15 cellular contexts compared by ENCODE assay signal in the genomic region with DNA sequence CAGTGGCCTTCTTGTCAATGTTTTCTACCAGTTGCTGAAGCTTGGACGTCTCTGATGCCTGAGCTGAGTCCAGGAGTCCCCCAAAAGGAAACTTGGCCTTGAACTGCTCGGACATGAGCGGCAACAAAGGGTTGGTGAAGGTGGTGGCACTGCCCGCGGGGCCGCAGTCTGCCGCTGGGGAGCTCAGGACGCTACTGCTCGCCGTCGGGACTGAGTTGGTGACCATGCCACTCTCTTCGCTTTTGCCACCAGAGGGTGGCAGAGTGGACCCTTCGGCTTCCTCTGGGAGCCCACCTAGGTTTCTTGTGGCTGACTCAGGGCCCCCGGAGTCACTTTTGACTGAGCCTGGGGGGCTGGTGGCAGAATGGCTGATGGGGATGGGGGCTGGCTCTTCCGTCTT. TPM values are rescaled to one million over a fixed set of nuclear protein-coding genes. Genes with fewer than 3 reads are reported as not detected.
"Had no signal": no experiment of that assay in that cellular context is flagged by ENCODE, and none has a peak within 500 bp of the region (broad histone marks: within the 10 kb centered on the region; RNA-seq: fewer than 3 reads in every experiment).

No MANE protein-coding gene starts in this region.

- ATAC-seq: effector memory CD8-positive, alpha-beta T cell; heart left ventricle; naive thymus-derived CD8-positive, alpha-beta T cell had no signal

- H3K36me3 ChIP-seq: heart left ventricle, ovary, right atrium auricular region had no signal

- DNase-seq: effector memory CD8-positive, alpha-beta T cell; heart left ventricle; hippocampal formation; kidney glomerular epithelial cell; mammary epithelial cell; naive thymus-derived CD8-positive, alpha-beta T cell; nucleus accumbens; ovary; small intestine; stimulated activated CD4-positive, alpha-beta T cell treated with anti-CD3 and anti-CD28 coated beads, Interleukin-12 subunit alpha, Interleukin-12 subunit beta, amount 100 ng/mL, for 4 hours; stimulated activated naive CD4-positive, alpha-beta T cell treated with Interleukin-2 at 50 U/mL for 16 hours had no signal

- H3K9me3 ChIP-seq: heart left ventricle, ovary, right atrium auricular region had no signal

- H3K27me3 ChIP-seq: ovary had no signal

- H3K27ac ChIP-seq: heart left ventricle, ovary, right atrium auricular region had no signal

- H3K4me1 ChIP-seq: heart left ventricle, right atrium auricular region had no signal

- H3K4me3 ChIP-seq: heart left ventricle, ovary, right atrium auricular region had no signal

RNA-seq across cellular contexts. Expression of gene SALL1, which starts 11.0 kb away (rescaled TPM):
- total RNA-seq: endothelial cell of umbilical vein; mononuclear cell; naive thymus-derived CD8-positive, alpha-beta T cell; posterior vena cava had no signal
- polyA plus RNA-seq: endothelial cell of umbilical vein; naive thymus-derived CD8-positive, alpha-beta T cell had no signal
